ENCODE assay signal across 21 cellular contexts in the genomic region with DNA sequence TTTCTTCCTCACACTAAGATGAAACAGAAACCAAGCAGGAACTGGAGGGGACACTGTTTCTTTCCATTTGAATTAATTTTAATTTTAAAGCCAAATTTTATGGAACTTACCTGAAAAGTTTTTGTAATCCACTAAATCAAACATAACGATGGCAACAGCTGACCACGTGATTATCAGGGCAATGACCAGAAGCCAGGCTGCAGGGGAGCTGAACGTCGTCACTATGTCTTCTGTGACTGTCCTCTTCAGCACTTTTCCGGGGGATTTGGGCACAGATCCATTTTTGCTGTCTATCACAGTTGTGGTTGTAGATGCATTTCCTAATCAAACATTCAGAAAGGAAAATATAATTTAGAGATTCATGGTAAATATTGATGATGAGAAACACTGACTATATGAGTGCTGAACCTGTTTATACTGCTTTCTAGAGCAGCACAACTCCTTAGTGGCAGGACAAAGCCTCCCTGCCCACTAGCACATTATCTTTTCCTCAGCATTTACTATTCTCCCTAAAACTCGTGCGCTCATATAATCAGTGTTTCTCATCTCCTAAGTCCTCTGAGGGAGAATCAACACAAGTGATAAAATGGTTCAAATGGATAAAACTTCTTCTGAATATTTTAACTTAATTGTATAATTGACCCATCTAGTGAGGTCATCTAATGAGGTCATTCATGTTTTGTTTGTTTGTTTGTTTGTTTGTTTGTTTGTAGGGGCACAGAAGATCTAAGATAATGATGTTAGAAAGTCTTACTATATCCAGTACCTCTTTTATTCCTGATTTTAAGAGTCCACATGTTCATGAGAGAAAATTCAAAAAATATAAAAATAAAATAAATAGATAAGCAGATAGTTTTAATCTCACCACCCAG.
DNase-seq lines count a peak whose midpoint lies in the region; ATAC-seq and TF ChIP-seq lines count a peak whose summit lies in the region.
"Had no signal": no experiment of that assay in that cellular context is flagged by ENCODE, and none has a peak within 500 bp of the region (broad histone marks: within the 10 kb centered on the region; RNA-seq: fewer than 3 reads in every experiment).

No MANE protein-coding gene starts in this region.

- H3K27me3 Mint-ChIP-seq in endothelial cell (ENCODE audit: unreplicated experiment), result peaks cover 2% of the 10 kb centered on the region

- H3K27me3 ChIP-seq in parathyroid adenoma (ENCODE audit: control insufficient read depth, insufficient read depth, low read length) (no peaks in the 10 kb centered on the region), uterus (no peaks in the 10 kb centered on the region)
- H3K27me3 ChIP-seq: BE2C, breast epithelium, neutrophil, stomach had no signal

- H3K36me3 ChIP-seq in parathyroid adenoma (ENCODE audit: control insufficient read depth, insufficient read depth, low read length) (no peaks in the 10 kb centered on the region), uterus (no peaks in the 10 kb centered on the region)
- H3K36me3 ChIP-seq: BE2C, breast epithelium, lower lobe of right lung, neutrophil, stomach had no signal

- TF ChIP-seq CTCF in endothelial cell (IDR thresholded peaks at IDR 0.05; ENCODE audit: unreplicated experiment) (no peak), parathyroid adenoma (IDR thresholded peaks at IDR 0.05) (no peak), uterus (IDR thresholded peaks at IDR 0.05) (no peak)

- TF ChIP-seq POLR2A in uterus (IDR thresholded peaks at IDR 0.05), result no peak

- H3K4me2 ChIP-seq in parathyroid adenoma (ENCODE audit: low read length), result peak overlapping the region; percentile 69

- H3K9ac ChIP-seq in parathyroid adenoma, result no peak overlapping the region

- intact Hi-C loops in uterus (cut with DNase I; ENCODE audit: low total_unique reads), result no loop called here

- no peaks in the 10 kb centered on the region for H3K79me2 ChIP-seq in parathyroid adenoma

- H2AFZ ChIP-seq in parathyroid adenoma, result peak overlapping the region; percentile 73

- H3K4me3 ChIP-seq in parathyroid adenoma (ENCODE audit: low read depth, low read length) (peak overlapping the region; percentile 43), uterus (no peak overlapping the region)
- H3K4me3 ChIP-seq: breast epithelium, lower lobe of right lung, stomach had no signal

- no peak for ATAC-seq in GM21381 (IDR thresholded peaks at IDR 0.05; ENCODE audit: unreplicated experiment)
- ATAC-seq: lower lobe of right lung had no signal

- DNase-seq in NCI-H748 (lab: John Stamatoyannopoulos, UW; ENCODE audit: unreplicated experiment) (peak; percentile 54), NCI-H748 treated with DMSO at 0.1 percent for 48 hours (lab: John Stamatoyannopoulos, UW) (no peak), NCI-H2029 treated with DMSO at 0.1 percent for 48 hours (lab: John Stamatoyannopoulos, UW) (peak; percentile 77), endothelial cell (ENCODE audit: low spot score) (no peak), T-helper 1 cell (no peak), uterus (no peak)
- DNase-seq: activated CD4-positive, CD25-positive, alpha-beta regulatory T cell treated with anti-CD3 and anti-CD28 coated beads, Interleukin-2, amount 50 U/mL, for 72 hours; activated T-cell treated with anti-CD3 and anti-CD28 coated beads, Interleukin-2, amount 50 U/mL, for 1 hour; BE2C; cortex of kidney; DMS79; immature natural killer cell; lower lobe of right lung; NCI-H510A; stomach; T1000; trophoblast cell had no signal

- H3K27ac ChIP-seq in parathyroid adenoma, result no peak overlapping the region
- H3K27ac ChIP-seq in uterus, result no peak overlapping the region
- H3K27ac ChIP-seq: breast epithelium, lower lobe of right lung, neutrophil, stomach had no signal

- H3K9me3 ChIP-seq in parathyroid adenoma (ENCODE audit: control insufficient read depth, low read length), result no peaks in the 10 kb centered on the region
- H3K9me3 ChIP-seq in uterus, result no peaks in the 10 kb centered on the region
- H3K9me3 ChIP-seq: BE2C, breast epithelium, lower lobe of right lung, neutrophil, stomach had no signal

- H3K9me3 Mint-ChIP-seq in endothelial cell (ENCODE audit: unreplicated experiment), result no peaks in the 10 kb centered on the region

- H3K4me1 Mint-ChIP-seq in endothelial cell (ENCODE audit: unreplicated experiment), result no peaks in the 10 kb centered on the region
- H3K4me1 Mint-ChIP-seq: immature natural killer cell had no signal

- H3K27ac Mint-ChIP-seq in endothelial cell (ENCODE audit: unreplicated experiment), result peak overlapping the region; percentile 10
- H3K27ac Mint-ChIP-seq: immature natural killer cell had no signal

- peaks cover 4% of the 10 kb centered on the region for H3K36me3 Mint-ChIP-seq in endothelial cell (ENCODE audit: low read depth, unreplicated experiment)
- H3K36me3 Mint-ChIP-seq: immature natural killer cell had no signal

- H3K4me1 ChIP-seq in parathyroid adenoma (no peaks in the 10 kb centered on the region), uterus (no peaks in the 10 kb centered on the region)
- H3K4me1 ChIP-seq: BE2C, breast epithelium, lower lobe of right lung, stomach had no signal

- H3K4me3 Mint-ChIP-seq in endothelial cell (ENCODE audit: unreplicated experiment), result no peak overlapping the region
- H3K4me3 Mint-ChIP-seq: immature natural killer cell had no signal

Comparison
In these comparisons a context has a peak if more than half of its experiments do, and no peak if none do; other contexts are left out.
1. DNase-seq: peak in NCI-H748 (single experiment) and NCI-H2029 treated with DMSO at 0.1 percent for 48 hours (single experiment); none in NCI-H748 treated with DMSO at 0.1 percent for 48 hours (single experiment), endothelial cell (single experiment), T-helper 1 cell (0 of 5) and uterus (0 of 2).